ENCODE assay signal across 13 cellular contexts in genomic region chr13:41848435-41849255, GRCh38.
A peak's percentile ranks its signal among the peaks of the same experiment; 100 is the strongest.
DNase-seq lines count a peak whose midpoint lies in the region; ATAC-seq and TF ChIP-seq lines count a peak whose summit lies in the region.
"Had no signal": no experiment of that assay in that cellular context is flagged by ENCODE, and none has a peak within 500 bp of the region (broad histone marks: within the 10 kb centered on the region; RNA-seq: fewer than 3 reads in every experiment).

No MANE protein-coding gene starts in this region.

- DNase-seq in AG09309 (ENCODE audit: low read depth) (no peak), Kasumi-1 (lab: John Stamatoyannopoulos, UW) (peak; percentile 14 to 26), choroid plexus epithelial cell (ENCODE audit: low read depth) (peak; percentile 51), kidney epithelial cell (ENCODE audit: low read depth) (no peak), type B pancreatic cell (ENCODE audit: extremely low spot score, unreplicated experiment) (no peak), NCI-H748 (lab: John Stamatoyannopoulos, UW; ENCODE audit: unreplicated experiment) (no peak)
- DNase-seq: activated T-cell treated with anti-CD3 and anti-CD28 coated beads, Interleukin-2, amount 50 U/mL, for 48 hours; NCI-H187; nephron progenitor cell; PC-9; stimulated activated naive CD8-positive, alpha-beta T cell treated with anti-CD3 and anti-CD28 coated beads, Interleukin-15, amount 100 ng/mL, for 72 hours had no signal

- peaks cover 24% of the 10 kb centered on the region for H3K36me3 Mint-ChIP-seq in type B pancreatic cell

- no peak overlapping the region for H3K27ac Mint-ChIP-seq in type B pancreatic cell
- H3K27ac Mint-ChIP-seq: nephron progenitor cell had no signal

- no peaks in the 10 kb centered on the region for H3K4me1 Mint-ChIP-seq in type B pancreatic cell (ENCODE audit: unreplicated experiment)
- H3K4me1 Mint-ChIP-seq: nephron progenitor cell had no signal

- peaks cover 3% of the 10 kb centered on the region for H3K9me3 Mint-ChIP-seq in type B pancreatic cell

- H3K27me3 Mint-ChIP-seq in type B pancreatic cell: no peaks in the 10 kb centered on the region
- H3K27me3 Mint-ChIP-seq: stimulated activated naive CD8-positive, alpha-beta T cell treated with anti-CD3 and anti-CD28 coated beads, Interleukin-15, amount 100 ng/mL, for 72 hours had no signal

- no peaks in the 10 kb centered on the region for H3K36me3 ChIP-seq in kidney epithelial cell (ENCODE audit: control insufficient read depth, insufficient read depth, low read length)

- no peaks in the 10 kb centered on the region for H3K27me3 ChIP-seq in kidney epithelial cell (ENCODE audit: control insufficient read depth, insufficient read depth, low read length)

- H3K4me3 Mint-ChIP-seq in type B pancreatic cell: no peak overlapping the region
- H3K4me3 Mint-ChIP-seq: nephron progenitor cell; stimulated activated naive CD8-positive, alpha-beta T cell treated with anti-CD3 and anti-CD28 coated beads, Interleukin-15, amount 100 ng/mL, for 72 hours had no signal

- ATAC-seq in GM21717 (IDR thresholded peaks at IDR 0.05; ENCODE audit: unreplicated experiment): no peak
- ATAC-seq in GM21390 (IDR thresholded peaks at IDR 0.05; ENCODE audit: unreplicated experiment): no peak
- ATAC-seq: stimulated activated naive CD8-positive, alpha-beta T cell treated with anti-CD3 and anti-CD28 coated beads, Interleukin-15, amount 100 ng/mL, for 72 hours had no signal

- no peak overlapping the region for H3K4me3 ChIP-seq in AG09309 (ENCODE audit: control insufficient read depth, low read depth, low read length)
- H3K4me3 ChIP-seq in choroid plexus epithelial cell (ENCODE audit: low read depth, low read length): no peak overlapping the region
- no peak overlapping the region for H3K4me3 ChIP-seq in kidney epithelial cell (ENCODE audit: low read depth, low read length)
- H3K4me3 ChIP-seq: PC-9 had no signal

- TF ChIP-seq CTCF in AG09309 (IDR thresholded peaks at IDR 0.05; ENCODE audit: control insufficient read depth, insufficient read depth, low read depth, low read length, missing control alignments) (peak; percentile 35), choroid plexus epithelial cell (conservative IDR thresholded peaks at IDR 0.05; ENCODE audit: low read depth, low read length) (peak; percentile 48), kidney epithelial cell (IDR thresholded peaks at IDR 0.05; ENCODE audit: insufficient read depth, low read length, poor library complexity, severe bottlenecking) (peak; percentile 1), type B pancreatic cell (conservative IDR thresholded peaks at IDR 0.05) (no peak)

Comparison
In these comparisons a context has a peak if more than half of its experiments do, and no peak if none do; other contexts are left out.
1. DNase-seq: peak in Kasumi-1 (2 of 2) and choroid plexus epithelial cell (single experiment); none in AG09309 (single experiment), kidney epithelial cell (single experiment), type B pancreatic cell (single experiment) and NCI-H748 (single experiment).